ENCODE assay signal across 14 cellular contexts in genomic region chr10:124831116-124831515, GRCh38. TPM values are rescaled to one million over a fixed set of nuclear protein-coding genes. Genes with fewer than 3 reads are reported as not detected.
A peak's percentile ranks its signal among the peaks of the same experiment; 100 is the strongest.
DNase-seq lines count a peak whose midpoint lies in the region; FAIRE-seq and TF ChIP-seq lines count a peak whose summit lies in the region.
"Had no signal": no experiment of that assay in that cellular context is flagged by ENCODE, and none has a peak within 500 bp of the region (broad histone marks: within the 10 kb centered on the region; RNA-seq: fewer than 3 reads in every experiment).

No MANE protein-coding gene starts in this region.

- H3K9me3 ChIP-seq in adipocyte (ENCODE audit: control insufficient read depth, low read length) (no peaks in the 10 kb centered on the region), PC-9 (ENCODE audit: insufficient read depth, low read depth) (no peaks in the 10 kb centered on the region), neuronal stem cell (replicated peaks in 1 of 2; ENCODE audit: control insufficient read depth in 2 of 2, insufficient read depth in 1 of 2, low read depth in 1 of 2, low read length in 2 of 2) (no peaks in the 10 kb centered on the region)
- H3K9me3 ChIP-seq: HAP-1 had no signal

- intact Hi-C loops in PC-9 (cut with micrococcal nuclease; ENCODE audit: unreplicated experiment): no loop called here

- peaks cover 17% of the 10 kb centered on the region for H3K4me1 Mint-ChIP-seq in mesothelial cell of epicardium
- H3K4me1 Mint-ChIP-seq: B cell had no signal

- H2BK120ac ChIP-seq in neuronal stem cell (ENCODE audit: low read depth, low read length): no peak overlapping the region

- POLR2A ChIA-PET in PC-9 (lab: Charles Lee; ENCODE audit: unreplicated experiment): interaction anchor here (0.7 kb wide), 1 partner anchor 909 kb away, joined by 4 read pairs; no protein-coding TSS in a partner anchor

- peak; percentile 45 for FAIRE-seq in endometrium (lab: Jason Lieb, UNC)
- FAIRE-seq: GM12891, H1 had no signal

- no peaks in the 10 kb centered on the region for H3K9me3 Mint-ChIP-seq in mesothelial cell of epicardium
- H3K9me3 Mint-ChIP-seq: CD4-positive, alpha-beta T cell had no signal

- no peak overlapping the region for H4K91ac ChIP-seq in neuronal stem cell (ENCODE audit: low read depth, low read length, poor library complexity)

- 0 out of 2 replicates have a peak, but pooled peaks cover 3% of the 10 kb centered on the region for H4K20me1 ChIP-seq in PC-9 (ENCODE audit: insufficient read depth)

- TF ChIP-seq CTCF in mesothelial cell of epicardium (IDR thresholded peaks at IDR 0.05; ENCODE audit: unreplicated experiment) (no peak), PC-9 (conservative IDR thresholded peaks at IDR 0.05) (no peak)

- no peak overlapping the region for H3K18ac ChIP-seq in neuronal stem cell (ENCODE audit: low read length)

- peaks cover 13% of the 10 kb centered on the region for H3K4me1 ChIP-seq in adipocyte (ENCODE audit: control insufficient read depth, insufficient read depth, low read length)
- H3K4me1 ChIP-seq in PC-9 (replicated peaks; ENCODE audit: insufficient read depth): no peaks in the 10 kb centered on the region
- no peaks in the 10 kb centered on the region for H3K4me1 ChIP-seq in neuronal stem cell (ENCODE audit: control insufficient read depth in 2 of 2, insufficient read depth in 1 of 2, low read depth in 1 of 2, low read length in 2 of 2)
- H3K4me1 ChIP-seq: HAP-1 had no signal

- H2AFZ ChIP-seq in PC-9: no peak overlapping the region
- no peak overlapping the region for H2AFZ ChIP-seq in neuronal stem cell (ENCODE audit: low read length)

- no peak overlapping the region for H3K14ac ChIP-seq in neuronal stem cell (ENCODE audit: low read length)

- H3K4me3 Mint-ChIP-seq in mesothelial cell of epicardium: no peak overlapping the region
- H3K4me3 Mint-ChIP-seq: B cell; CD4-positive, alpha-beta T cell had no signal

- H3K9ac ChIP-seq in adipocyte (ENCODE audit: low read length) (no peak overlapping the region), neuronal stem cell (ENCODE audit: low read depth, low read length, poor library complexity) (no peak overlapping the region)

- no peaks in the 10 kb centered on the region for H3F3A ChIP-seq in PC-9 (ENCODE audit: insufficient read depth, low read depth)

- no peak overlapping the region for H4K8ac ChIP-seq in neuronal stem cell (ENCODE audit: low read depth, low read length)

- H3K79me2 ChIP-seq in PC-9 (ENCODE audit: low read depth): no peaks in the 10 kb centered on the region

- CTCF ChIA-PET in PC-9 (lab: Charles Lee): no interaction called here

- DNase-seq in adipocyte (ENCODE audit: low read depth) (peak; percentile 37), mesothelial cell of epicardium (ENCODE audit: low spot score in 2 of 2, unreplicated experiment in 2 of 2) (no peak), PC-9 (no peak), GF-D8 (lab: John Stamatoyannopoulos, UW) (no peak), neuronal stem cell (ENCODE audit: low spot score) (no peak)
- DNase-seq: Calu3; CD4-positive, alpha-beta T cell; DMS 273 treated with DMSO at 0.1 percent for 48 hours had no signal

- H3K79me1 ChIP-seq in neuronal stem cell (ENCODE audit: low read depth, low read length): no peaks in the 10 kb centered on the region

- H3K27me3 ChIP-seq in adipocyte (replicated peaks; ENCODE audit: control insufficient read depth, insufficient read depth, low read length) (no peaks in the 10 kb centered on the region), PC-9 (ENCODE audit: insufficient read depth, low read depth) (no peaks in the 10 kb centered on the region), neuronal stem cell (ENCODE audit: control insufficient read depth in 3 of 3, insufficient read depth in 3 of 3, low read depth in 1 of 3, low read length in 3 of 3) (no peaks in the 10 kb centered on the region)

- peaks cover 92% of the 10 kb centered on the region for H3K36me3 ChIP-seq in adipocyte (ENCODE audit: control insufficient read depth, insufficient read depth, low read length, severe bottlenecking)
- no peaks in the 10 kb centered on the region for H3K36me3 ChIP-seq in PC-9 (ENCODE audit: low read depth)
- H3K36me3 ChIP-seq in neuronal stem cell (replicated peaks in 1 of 2; ENCODE audit: control insufficient read depth in 2 of 2, insufficient read depth in 2 of 2, low read length in 2 of 2): peaks cover 28 to 95% of the 10 kb centered on the region in 2 donors

- no peak overlapping the region for H3K4me2 ChIP-seq in PC-9
- H3K4me2 ChIP-seq in neuronal stem cell (ENCODE audit: insufficient read depth, low read length, poor library complexity, severe bottlenecking): no peak overlapping the region

- H3K36me3 Mint-ChIP-seq in mesothelial cell of epicardium: peaks cover 39% of the 10 kb centered on the region

- BruUV-seq in PC-9 (replicated peaks; lab: Mats Ljungman, UMichigan): no TSS peak

- H3K4ac ChIP-seq in neuronal stem cell (ENCODE audit: low read length): no peak overlapping the region

- no CpG with 5 or more reads among the region's 3 CpGs for WGBS in neuronal stem cell (ENCODE audit: extremely low coverage in 2 of 2, insufficient read length in 2 of 2, insufficient replicate concordance in 1 of 2), 2 donors

- peak overlapping the region; percentile 88 for H3K27ac Mint-ChIP-seq in mesothelial cell of epicardium
- H3K27ac Mint-ChIP-seq: B cell; CD4-positive, alpha-beta T cell had no signal

- no peak overlapping the region for H2BK15ac ChIP-seq in neuronal stem cell (ENCODE audit: low read length)

- no peaks in the 10 kb centered on the region for H3K9me2 ChIP-seq in PC-9 (ENCODE audit: insufficient read depth)

- H2AK5ac ChIP-seq in neuronal stem cell (ENCODE audit: low read depth, low read length): no peak overlapping the region

- no peak overlapping the region for H3K23ac ChIP-seq in neuronal stem cell (ENCODE audit: low read depth, low read length, poor library complexity)

- peak overlapping the region; percentile 1 for H3K27ac ChIP-seq in temporal lobe (ENCODE audit: low read depth, low read length)
- no peak overlapping the region for H3K27ac ChIP-seq in PC-9
- no peak overlapping the region for H3K27ac ChIP-seq in neuronal stem cell (replicated peaks; ENCODE audit: low read length)

- H2BK5ac ChIP-seq in neuronal stem cell (ENCODE audit: low read length): no peak overlapping the region

- H2BK12ac ChIP-seq in neuronal stem cell (ENCODE audit: low read length): no peak overlapping the region

- H3K4me3 ChIP-seq in adipocyte (ENCODE audit: low read length): no peak overlapping the region
- H3K4me3 ChIP-seq in PC-9: no peak overlapping the region
- no peak overlapping the region for H3K4me3 ChIP-seq in neuronal stem cell (ENCODE audit: low read length in 2 of 2)
- H3K4me3 ChIP-seq: HAP-1 had no signal

- no peaks in the 10 kb centered on the region for H3K27me3 Mint-ChIP-seq in mesothelial cell of epicardium (ENCODE audit: low read depth)
- H3K27me3 Mint-ChIP-seq: B cell; CD4-positive, alpha-beta T cell had no signal

RNA-seq across cellular contexts. Expression of gene ABRAXAS2, which starts 29.5 kb away (rescaled TPM):
- total RNA-seq in mesothelial cell of epicardium: 13.7 to 14.8 TPM (median 14.1 TPM) in 3 replicates
- 15.5 TPM for total RNA-seq in temporal lobe
- total RNA-seq in PC-9 (2021): 6.2 and 7.8 TPM in 2 replicates
- polyA plus RNA-seq in neuronal stem cell (2013, experiment 1 of 2): 14.3 TPM
- 14.2 TPM for polyA plus RNA-seq in neuronal stem cell (2013, experiment 2 of 2)

RNA-seq across cellular contexts. Expression of gene EEF1AKMT2, which starts 39.4 kb away (rescaled TPM):
- total RNA-seq in mesothelial cell of epicardium (20.9 to 24.2 TPM (median 23.0 TPM) in 3 replicates), temporal lobe (36.9 TPM), PC-9 (2021) (16.4 and 18.4 TPM in 2 replicates)
- polyA plus RNA-seq in neuronal stem cell (2013, experiment 1 of 2): 17.4 TPM
- polyA plus RNA-seq in neuronal stem cell (2013, experiment 2 of 2): 19.7 TPM
